Comparison of ENCODE assay signal across 2 cellular contexts in genomic region chr1:117262976-117263375, GRCh38.
TF ChIP-seq lines count a peak whose summit lies in the region.

No MANE protein-coding gene starts in this region.

TF ChIP-seq in GM23338, 12 proteins besides CTCF, POLR2A, EP300 and RAD21:
- TF ChIP-seq POLR2AphosphoS5 (IDR thresholded peaks at IDR 0.05; ENCODE audit: low read depth) (no peak), EZH2phosphoT487 (IDR thresholded peaks at IDR 0.05; ENCODE audit: unreplicated experiment) (no peak), ZNF462 (CRISPR knock-in tag; IDR thresholded peaks at IDR 0.05) (no peak), ETS1 (IDR thresholded peaks at IDR 0.05) (no peak), REST (IDR thresholded peaks at IDR 0.05; ENCODE audit: unreplicated experiment) (no peak), EZH2 (IDR thresholded peaks at IDR 0.05; ENCODE audit: low read depth, unreplicated experiment) (no peak), ZNF114 (CRISPR knock-in tag; IDR thresholded peaks at IDR 0.05) (no peak), NANOG (IDR thresholded peaks at IDR 0.05; ENCODE audit: borderline replicate concordance) (no peak), ZNF331 (CRISPR knock-in tag; IDR thresholded peaks at IDR 0.05; ENCODE audit: low read depth) (no peak), STAT1 (IDR thresholded peaks at IDR 0.05; ENCODE audit: unreplicated experiment) (no peak), CREB1 (CRISPR knock-in tag; IDR thresholded peaks at IDR 0.05; ENCODE audit: low read depth) (no peak), JUNB (IDR thresholded peaks at IDR 0.05; ENCODE audit: unreplicated experiment) (no peak)
TF ChIP-seq in GM23338: peak in this region for 0.

TF ChIP-seq in H1, 55 proteins besides CTCF, POLR2A, EP300 and RAD21:
- TF ChIP-seq CHD2 (IDR thresholded peaks at IDR 0.05; ENCODE audit: low read length) (no peak), POU5F1 (IDR thresholded peaks at IDR 0.05; ENCODE audit: low read depth, low read length) (no peak), USF2 (IDR thresholded peaks at IDR 0.05; ENCODE audit: low read length) (no peak), CBX8 (IDR thresholded peaks at IDR 0.05; ENCODE audit: borderline replicate concordance, low read depth, low read length) (no peak), POLR2AphosphoS5 (IDR thresholded peaks at IDR 0.05; ENCODE audit: low read depth, low read length) (no peak), RXRA (IDR thresholded peaks at IDR 0.05; ENCODE audit: insufficient read depth, low read depth, low read length) (no peak), PHF8 (conservative IDR thresholded peaks at IDR 0.05; ENCODE audit: low read depth, low read length) (no peak), ZNF274 (IDR thresholded peaks at IDR 0.05; ENCODE audit: borderline replicate concordance, extremely low read depth, low read length) (no peak), JUND (IDR thresholded peaks at IDR 0.05; ENCODE audit: low read length) (no peak), GABPA (IDR thresholded peaks at IDR 0.05; ENCODE audit: borderline replicate concordance, insufficient read depth, low read length) (no peak), HDAC2 (IDR thresholded peaks at IDR 0.05; ENCODE audit: borderline replicate concordance in 1 of 2, low read depth in 2 of 2, low read length in 2 of 2) (no peak), TAF7 (optimal IDR thresholded peaks at IDR 0.05; ENCODE audit: borderline replicate concordance, low read depth, low read length) (no peak), MAFK (IDR thresholded peaks at IDR 0.05; ENCODE audit: low read depth, low read length) (no peak), CHD1 (IDR thresholded peaks at IDR 0.05; ENCODE audit: low read depth, low read length) (no peak), GTF2F1 (IDR thresholded peaks at IDR 0.05; ENCODE audit: borderline replicate concordance, low read depth, low read length) (no peak), KDM4A (IDR thresholded peaks at IDR 0.05; ENCODE audit: low read depth, low read length, severe bottlenecking) (no peak), SP1 (IDR thresholded peaks at IDR 0.05; ENCODE audit: low read depth, low read length) (no peak), TBP (IDR thresholded peaks at IDR 0.05; ENCODE audit: low read depth, low read length) (no peak), BRCA1 (IDR thresholded peaks at IDR 0.05; ENCODE audit: low read depth, low read length) (no peak)
